In genomic region chr22:31244044-31244942, GRCh38 we compare ENCODE assay signal across 1 cellular context.
TF ChIP-seq lines count a peak whose summit lies in the region.

No MANE protein-coding gene starts in this region.

TF ChIP-seq in K562, 482 proteins besides CTCF, POLR2A, EP300 and RAD21:
- 0 out of 2 replicates have a peak, but pooled peaks have one; percentile 6 for TF ChIP-seq JUND (IDR thresholded peaks at IDR 0.05; ENCODE audit: borderline replicate concordance, low read depth, low read length)
- no peak for TF ChIP-seq JUND (tag; IDR thresholded peaks at IDR 0.05; ENCODE audit: borderline replicate concordance, low read depth, low read length)
- TF ChIP-seq ZNF766 (CRISPR knock-in tag; conservative IDR thresholded peaks at IDR 0.05) = no peak
- TF ChIP-seq SMAD1 (IDR thresholded peaks at IDR 0.05; ENCODE audit: low read depth, low read length, partially characterized antibody) = no peak
- TF ChIP-seq EGR1 (conservative IDR thresholded peaks at IDR 0.05) = 0 out of 2 replicates have a peak, but pooled peaks have one; percentile 6
- no peak for TF ChIP-seq EWSR1 (IDR thresholded peaks at IDR 0.05; ENCODE audit: borderline replicate concordance, low read depth, partially characterized antibody)
- TF ChIP-seq KLF6 (CRISPR knock-in tag; IDR thresholded peaks at IDR 0.05; ENCODE audit: borderline replicate concordance) = no peak
- TF ChIP-seq HDAC1 (IDR thresholded peaks at IDR 0.05) = no peak
